In the genomic region with DNA sequence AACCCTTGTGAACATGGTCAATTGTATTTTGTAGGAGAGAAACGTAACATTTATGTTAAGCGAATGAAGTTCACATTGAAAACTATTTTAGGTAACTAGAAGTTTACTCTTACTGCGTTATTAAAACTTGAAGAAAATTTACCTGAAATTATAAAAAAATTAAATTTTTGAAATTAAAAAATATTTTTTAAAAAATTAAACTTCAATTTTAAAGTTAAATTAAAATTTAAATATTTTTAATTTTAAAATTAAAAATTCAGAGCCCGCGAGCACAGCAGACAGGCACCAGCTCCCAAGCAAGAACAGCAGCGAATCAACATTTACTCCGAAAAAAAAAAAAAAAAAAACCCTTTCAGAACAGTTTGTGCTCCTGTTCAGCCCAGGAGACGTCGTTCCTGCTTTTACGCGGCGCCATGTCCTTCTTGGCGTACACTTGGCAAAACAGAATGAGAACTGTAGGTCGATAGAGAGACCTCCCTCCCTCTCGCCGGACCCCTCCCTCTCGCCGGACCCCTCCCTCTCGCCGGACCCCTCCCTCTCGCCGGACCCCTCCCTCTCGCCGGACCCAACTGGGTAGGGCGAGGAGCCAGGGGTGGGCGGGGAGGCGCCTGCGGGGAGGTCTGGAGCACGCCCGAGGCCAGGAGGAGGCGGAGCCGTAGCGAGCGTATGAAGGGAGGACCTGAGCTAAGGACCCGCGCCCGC, we compare ENCODE assay signal across 8 cellular contexts.
DNase-seq lines count a peak whose midpoint lies in the region; ATAC-seq and TF ChIP-seq lines count a peak whose summit lies in the region.

No MANE protein-coding gene starts in this region.

- peaks cover 0 to 4% (median 2%) of the 10 kb centered on the region in 3 donors for H3K4me1 Mint-ChIP-seq in T-cell

- POLR2A ChIA-PET in T-cell (lab: Charles Lee): interaction anchor here in 1 of 2 donors (0.6 kb wide), 1 partner anchor 951 kb away, joined by 6 read pairs; no protein-coding TSS in a partner anchor

- H3K27me3 ChIP-seq in gastroesophageal sphincter: no peaks in the 10 kb centered on the region
- no peaks in the 10 kb centered on the region for H3K27me3 ChIP-seq in prostate gland (replicated peaks; ENCODE audit: insufficient read depth)

- peak overlapping the region; percentile 33 to 87 (median 68) for H3K27ac ChIP-seq in gastroesophageal sphincter
- H3K27ac ChIP-seq in prostate gland: peak overlapping the region; percentile 33 to 77

- H3K9me3 Mint-ChIP-seq in T-cell: peaks cover 6% of the 10 kb centered on the region in 3 donors

- H3K4me1 ChIP-seq in gastroesophageal sphincter (peaks cover 0 to 17% (median 0%) of the 10 kb centered on the region in 3 donors), prostate gland (replicated peaks) (no peaks in the 10 kb centered on the region)

- intact Hi-C loops in prostate gland (cut with DNase I): no loop called here

- peaks cover 36 to 46% of the 10 kb centered on the region in 2 donors for H3K27me3 Mint-ChIP-seq in T-cell

- no peak for TF ChIP-seq POLR2A in gastroesophageal sphincter (IDR thresholded peaks at IDR 0.05)
- TF ChIP-seq POLR2A in prostate gland (IDR thresholded peaks at IDR 0.05): no peak

- no peaks in the 10 kb centered on the region for H3K36me3 ChIP-seq in gastroesophageal sphincter
- no peaks in the 10 kb centered on the region for H3K36me3 ChIP-seq in prostate gland

- WGBS in gastroesophageal sphincter (ENCODE audit: low coverage in 1 of 2), 2 donors: 13 to 33% methylated on average over 13 to 19 of the region's 37 CpGs
- WGBS in prostate gland: 11% methylated on average over 31 of the region's 37 CpGs

- no peak overlapping the region for H3K27ac Mint-ChIP-seq in T-cell

- peak overlapping the region; percentile 10 to 39 (median 29) for H3K4me3 Mint-ChIP-seq in T-cell

- peak overlapping the region; percentile 30 to 44 for H3K4me3 ChIP-seq in gastroesophageal sphincter
- peak overlapping the region; percentile 26 to 30 for H3K4me3 ChIP-seq in prostate gland

- DNase-seq in DMS 273 (lab: John Stamatoyannopoulos, UW; ENCODE audit: unreplicated experiment) (peak; percentile 92), H4 (ENCODE audit: low spot score) (peak; percentile 54), T-cell (no peak), prostate gland (ENCODE audit: low spot score) (peak; percentile 50), NCI-H1436 treated with DMSO at 0.1 percent for 48 hours (lab: John Stamatoyannopoulos, UW) (no peak), HuH-7 (ENCODE audit: low spot score) (no peak)

- TF ChIP-seq CTCF in gastroesophageal sphincter (IDR thresholded peaks at IDR 0.05) (no peak), prostate gland (IDR thresholded peaks at IDR 0.05) (no peak)

- CTCF ChIA-PET in T-cell (lab: Charles Lee): no interaction called here

- no peak for ATAC-seq in T-cell (replicated peaks in 1 of 4)
- peak; percentile 87 for ATAC-seq in gastroesophageal sphincter
- ATAC-seq in HG03565 (IDR thresholded peaks at IDR 0.05; ENCODE audit: unreplicated experiment): no peak

- peaks cover 0 to 4% (median 0%) of the 10 kb centered on the region in 3 donors for H3K9me3 ChIP-seq in gastroesophageal sphincter
- no peaks in the 10 kb centered on the region for H3K9me3 ChIP-seq in prostate gland

- H3K36me3 Mint-ChIP-seq in T-cell: no peaks in the 10 kb centered on the region

- TF ChIP-seq EP300 in gastroesophageal sphincter (IDR thresholded peaks at IDR 0.05): no peak

Comparison
In these comparisons a context has a peak if more than half of its experiments do, and no peak if none do; other contexts are left out.
1. DNase-seq: peak in DMS 273 (single experiment), H4 (single experiment) and prostate gland (single experiment); none in T-cell (0 of 34), NCI-H1436 treated with DMSO at 0.1 percent for 48 hours (single experiment) and HuH-7 (single experiment).